ENCODE assay signal across 8 cellular contexts in the genomic region with DNA sequence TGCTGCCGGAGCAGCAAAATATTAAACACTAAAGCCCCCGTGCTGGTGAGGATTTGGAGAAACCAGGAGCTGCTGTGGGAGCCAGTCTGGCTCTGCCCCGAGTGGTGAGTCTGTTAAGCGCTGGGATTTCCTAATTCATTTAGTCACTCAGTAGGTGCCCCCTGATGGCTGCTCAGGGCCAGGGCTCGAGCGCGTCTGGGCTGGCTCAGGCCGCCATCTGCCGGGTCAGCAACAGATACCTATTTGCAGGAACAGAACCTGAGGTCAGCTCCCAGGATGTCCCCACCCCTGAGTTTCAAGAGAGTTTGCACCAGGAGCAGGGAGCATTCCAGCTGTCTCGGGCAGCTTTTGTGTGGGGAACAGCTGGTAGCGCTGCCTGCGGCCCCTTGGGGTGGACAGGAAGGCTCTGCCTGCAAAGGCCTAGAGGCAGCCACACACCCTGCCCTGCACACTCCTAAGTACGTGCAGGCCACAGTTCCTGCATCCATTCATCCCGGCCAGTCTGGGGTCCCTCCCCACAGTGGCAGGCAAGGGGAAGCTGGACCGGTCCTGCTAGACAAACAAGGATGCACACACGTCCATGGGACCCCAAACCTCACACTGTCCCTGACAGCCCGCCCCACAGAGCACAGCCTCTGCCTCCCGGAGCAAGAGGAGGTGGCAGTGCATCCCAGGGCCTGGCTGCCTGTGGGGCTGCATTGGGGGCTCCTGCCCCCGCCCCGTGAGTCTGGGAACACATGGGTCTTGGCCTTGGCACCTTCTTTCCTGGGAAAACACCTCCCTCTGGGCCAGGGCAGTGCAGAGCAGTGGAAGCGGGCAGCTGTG.
A peak's percentile ranks its signal among the peaks of the same experiment; 100 is the strongest.
DNase-seq lines count a peak whose midpoint lies in the region; TF ChIP-seq lines count a peak whose summit lies in the region.

No MANE protein-coding gene starts in this region.

- no peak overlapping the region for H3K27ac Mint-ChIP-seq in HFFc6

- no peak overlapping the region for H3K4me3 ChIP-seq in AG10803 (ENCODE audit: low read length)

- H3K4me3 Mint-ChIP-seq in HFFc6: no peak overlapping the region

- H3K4me1 Mint-ChIP-seq in HFFc6 (ENCODE audit: low read depth): peaks cover 40% of the 10 kb centered on the region

- H3K27me3 Mint-ChIP-seq in HFFc6 (ENCODE audit: insufficient read depth): peaks cover 5% of the 10 kb centered on the region

- DNase-seq in AG10803 (ENCODE audit: low read depth) (peak; percentile 48), HFFc6 (no peak), cerebellum (ENCODE audit: low spot score) (peak; percentile 64), midbrain (lab: John Stamatoyannopoulos, UW) (peak; percentile 15), UCSD-AML1 (lab: John Stamatoyannopoulos, UW; ENCODE audit: unreplicated experiment) (no peak), superior temporal gyrus (ENCODE audit: extremely low spot score) (no peak), NCI-H2081 (lab: John Stamatoyannopoulos, UW) (no peak), COLO668 (lab: John Stamatoyannopoulos, UW; ENCODE audit: unreplicated experiment) (no peak)

- no peaks in the 10 kb centered on the region; the same call in 1 of the 2 replicates for H3K36me3 Mint-ChIP-seq in HFFc6 (ENCODE audit: low read depth)

- H3K9me3 Mint-ChIP-seq in HFFc6: no peaks in the 10 kb centered on the region

- peak; percentile 47 for TF ChIP-seq CTCF in AG10803 (conservative IDR thresholded peaks at IDR 0.05; ENCODE audit: low read length)
- TF ChIP-seq CTCF in HFFc6 (IDR thresholded peaks at IDR 0.05): peak; percentile 53

Comparison
In these comparisons a context has a peak if more than half of its experiments do, and no peak if none do; other contexts are left out.
1. DNase-seq: peak in AG10803 (single experiment), cerebellum (single experiment) and midbrain (single experiment); none in HFFc6 (single experiment), UCSD-AML1 (single experiment), superior temporal gyrus (single experiment), NCI-H2081 (0 of 2) and COLO668 (single experiment).